ENCODE assay signal across 8 cellular contexts in genomic region chr2:24124003-24124585, GRCh38. TPM values are rescaled to one million over a fixed set of nuclear protein-coding genes. Genes with fewer than 3 reads are reported as not detected.
A peak's percentile ranks its signal among the peaks of the same experiment; 100 is the strongest.
DNase-seq lines count a peak whose midpoint lies in the region; ATAC-seq and TF ChIP-seq lines count a peak whose summit lies in the region.

No MANE protein-coding gene starts in this region.

- peak overlapping the region; percentile 82 to 95 for H3K4me3 ChIP-seq in Panc1 (ENCODE audit: low read depth in 2 of 2, low read length in 2 of 2)
- H3K4me3 ChIP-seq in neuronal stem cell (ENCODE audit: low read length in 2 of 2) = peak overlapping the region; percentile 34 to 97

- no peak overlapping the region for H2BK5ac ChIP-seq in neuronal stem cell (ENCODE audit: low read length)

- H4K91ac ChIP-seq in neuronal stem cell (ENCODE audit: low read depth, low read length, poor library complexity) = peak overlapping the region; percentile 56

- H3K14ac ChIP-seq in neuronal stem cell (ENCODE audit: low read length) = no peak overlapping the region

- intact Hi-C loops in Panc1 (cut with micrococcal nuclease; ENCODE audit: unreplicated experiment) = no loop called here

- no peak overlapping the region for H2BK120ac ChIP-seq in neuronal stem cell (ENCODE audit: low read depth, low read length)

- H3K27ac Mint-ChIP-seq in T-helper 1 cell treated with Interleukin-12 subunit alpha and Interleukin-12 subunit beta and Interleukin-4 antibody, amounts not matched to agents 30 μg/mL and 1 μg/mL, for 36 hours = peak overlapping the region; percentile 41
- no peak overlapping the region for H3K27ac Mint-ChIP-seq in endothelial cell (ENCODE audit: unreplicated experiment)

- H3K4me3 Mint-ChIP-seq in T-helper 1 cell treated with Interleukin-12 subunit alpha and Interleukin-12 subunit beta and Interleukin-4 antibody, amounts not matched to agents 30 μg/mL and 1 μg/mL, for 36 hours = peak overlapping the region; percentile 64
- H3K4me3 Mint-ChIP-seq in endothelial cell (ENCODE audit: unreplicated experiment) = peak overlapping the region; percentile 91

- BruUV-seq in Panc1 (replicated peaks; lab: Mats Ljungman, UMichigan) = no TSS peak

- no peaks in the 10 kb centered on the region for H3K27me3 Mint-ChIP-seq in T-helper 1 cell treated with Interleukin-12 subunit alpha and Interleukin-12 subunit beta and Interleukin-4 antibody, amounts not matched to agents 30 μg/mL and 1 μg/mL, for 36 hours (ENCODE audit: low read depth)
- H3K27me3 Mint-ChIP-seq in endothelial cell (ENCODE audit: unreplicated experiment) = peaks cover 2% of the 10 kb centered on the region

- no peaks in the 10 kb centered on the region for H3K27me3 ChIP-seq in Panc1 (ENCODE audit: control insufficient read depth, insufficient read depth, low read length)
- no peaks in the 10 kb centered on the region for H3K27me3 ChIP-seq in neuronal stem cell (ENCODE audit: control insufficient read depth in 3 of 3, insufficient read depth in 3 of 3, low read depth in 1 of 3, low read length in 3 of 3)

- H3K9me3 Mint-ChIP-seq in T-helper 1 cell treated with Interleukin-12 subunit alpha and Interleukin-12 subunit beta and Interleukin-4 antibody, amounts not matched to agents 30 μg/mL and 1 μg/mL, for 36 hours = no peaks in the 10 kb centered on the region
- H3K9me3 Mint-ChIP-seq in endothelial cell (ENCODE audit: unreplicated experiment) = no peaks in the 10 kb centered on the region

- no peaks in the 10 kb centered on the region for H3K36me3 ChIP-seq in Panc1 (ENCODE audit: control insufficient read depth, insufficient read depth, low read length)
- H3K36me3 ChIP-seq in neuronal stem cell (replicated peaks in 1 of 2; ENCODE audit: control insufficient read depth in 2 of 2, insufficient read depth in 2 of 2, low read length in 2 of 2) = no peaks in the 10 kb centered on the region

- H3K4me1 Mint-ChIP-seq in T-helper 1 cell treated with Interleukin-12 subunit alpha and Interleukin-12 subunit beta and Interleukin-4 antibody, amounts not matched to agents 30 μg/mL and 1 μg/mL, for 36 hours (ENCODE audit: low read depth) = peaks cover 14% of the 10 kb centered on the region
- H3K4me1 Mint-ChIP-seq in endothelial cell (ENCODE audit: unreplicated experiment) = peaks cover 7% of the 10 kb centered on the region

- peak overlapping the region; percentile 85 for H3K9ac ChIP-seq in neuronal stem cell (ENCODE audit: low read depth, low read length, poor library complexity)

- POLR2A ChIA-PET in Panc1 (lab: Charles Lee) = interaction anchor here (0.6 kb wide), 2 partner anchors 15 to 673 kb away, joined by 3 to 9 read pairs; no protein-coding TSS in a partner anchor

- H3K4me1 ChIP-seq in Panc1 (ENCODE audit: control insufficient read depth, insufficient read depth, low read length) = peaks cover 12% of the 10 kb centered on the region
- H3K4me1 ChIP-seq in neuronal stem cell (ENCODE audit: control insufficient read depth in 2 of 2, insufficient read depth in 1 of 2, low read depth in 1 of 2, low read length in 2 of 2) = peaks cover 0 to 1% of the 10 kb centered on the region in 2 donors

- WGBS in neuronal stem cell (ENCODE audit: extremely low coverage in 2 of 2, insufficient read length in 2 of 2, insufficient replicate concordance in 1 of 2), 2 donors = no CpG with 5 or more reads among the region's 7 CpGs

- no peak for DNase-seq in T-helper 1 cell
- DNase-seq in Panc1 (ENCODE audit: low read depth, low spot score) = no peak
- no peak for DNase-seq in endothelial cell (ENCODE audit: low spot score)
- DNase-seq in neuronal stem cell (ENCODE audit: low spot score) = no peak
- no peak for DNase-seq in activated CD4-positive, CD25-positive, alpha-beta regulatory T cell treated with anti-CD3 and anti-CD28 coated beads, Interleukin-2, amount 50 U/mL, for 72 hours
- no peak for DNase-seq in activated effector memory CD4-positive, alpha-beta T cell treated with Interleukin-2 at 50 U/mL for 16 hours

- H2BK12ac ChIP-seq in neuronal stem cell (ENCODE audit: low read length) = no peak overlapping the region

- peak overlapping the region; percentile 74 for H3K4me2 ChIP-seq in neuronal stem cell (ENCODE audit: insufficient read depth, low read length, poor library complexity, severe bottlenecking)

- H2AK5ac ChIP-seq in neuronal stem cell (ENCODE audit: low read depth, low read length) = no peak overlapping the region

- peak overlapping the region; percentile 30 for H3K23ac ChIP-seq in neuronal stem cell (ENCODE audit: low read depth, low read length, poor library complexity)

- CTCF ChIA-PET in Panc1 (lab: Charles Lee) = no interaction called here

- in situ Hi-C loops in Panc1 (cut with HindIII; ENCODE audit: low pct_unique_long_range_greater_than_20kb, low sequenced_read_pairs) = no loop called here

- peak overlapping the region; percentile 98 for H3K18ac ChIP-seq in neuronal stem cell (ENCODE audit: low read length)

- H3K9me3 ChIP-seq in Panc1 (ENCODE audit: control insufficient read depth, insufficient read depth, low read depth, low read length) (no peaks in the 10 kb centered on the region), neuronal stem cell (replicated peaks in 1 of 2; ENCODE audit: control insufficient read depth in 2 of 2, insufficient read depth in 1 of 2, low read depth in 1 of 2, low read length in 2 of 2) (no peaks in the 10 kb centered on the region)

- H3K79me1 ChIP-seq in neuronal stem cell (ENCODE audit: low read depth, low read length) = no peaks in the 10 kb centered on the region

- H3K36me3 Mint-ChIP-seq in T-helper 1 cell treated with Interleukin-12 subunit alpha and Interleukin-12 subunit beta and Interleukin-4 antibody, amounts not matched to agents 30 μg/mL and 1 μg/mL, for 36 hours (ENCODE audit: low read depth) = no peaks in the 10 kb centered on the region
- H3K36me3 Mint-ChIP-seq in endothelial cell (ENCODE audit: low read depth, unreplicated experiment) = no peaks in the 10 kb centered on the region

- no peak overlapping the region for H2BK15ac ChIP-seq in neuronal stem cell (ENCODE audit: low read length)

- peak overlapping the region; percentile 95 for H3K27ac ChIP-seq in Panc1 (ENCODE audit: low read length)
- H3K27ac ChIP-seq in neuronal stem cell (replicated peaks; ENCODE audit: low read length) = peak overlapping the region; percentile 23

- peak; percentile 1 for ATAC-seq in HG02870 (IDR thresholded peaks at IDR 0.05; ENCODE audit: unreplicated experiment)
- ATAC-seq in Panc1 = peak; percentile 24

- TF ChIP-seq CTCF in Panc1 (IDR thresholded peaks at IDR 0.05) (no peak), endothelial cell (IDR thresholded peaks at IDR 0.05; ENCODE audit: unreplicated experiment) (no peak)

- no peak overlapping the region for H3K4ac ChIP-seq in neuronal stem cell (ENCODE audit: low read length)

- H4K8ac ChIP-seq in neuronal stem cell (ENCODE audit: low read depth, low read length) = no peak overlapping the region

- H2AFZ ChIP-seq in neuronal stem cell (ENCODE audit: low read length) = peak overlapping the region; percentile 23

RNA-seq across cellular contexts. Expression of gene FAM228B, which starts 0.8 kb away (rescaled TPM):
- 23.0 TPM for total RNA-seq in Panc1 (2021; ENCODE audit: unreplicated experiment)
- polyA plus RNA-seq in Panc1 (2012; ENCODE audit: insufficient read length) = 8.6 TPM
- 21.3 TPM for total RNA-seq in endothelial cell (ENCODE audit: unreplicated experiment)
- polyA plus RNA-seq in neuronal stem cell (2013, experiment 1 of 2) = 16.9 TPM
- 16.3 TPM for polyA plus RNA-seq in neuronal stem cell (2013, experiment 2 of 2)

RNA-seq across cellular contexts. Expression of gene PFN4, which starts 1.0 kb away (rescaled TPM):
- total RNA-seq in Panc1 (2021; ENCODE audit: unreplicated experiment) = 1.3 TPM
- polyA plus RNA-seq in Panc1 (2012; ENCODE audit: insufficient read length) = 0.86 TPM
- 1.0 TPM for total RNA-seq in endothelial cell (ENCODE audit: unreplicated experiment)
- polyA plus RNA-seq in neuronal stem cell (2013, experiment 1 of 2) = 0.99 TPM
- polyA plus RNA-seq in neuronal stem cell (2013, experiment 2 of 2) = 1.1 TPM

RNA-seq across cellular contexts. Expression of gene TP53I3, which starts 39.5 kb away (rescaled TPM):
- total RNA-seq in Panc1 (2021; ENCODE audit: unreplicated experiment) (51.3 TPM), endothelial cell (ENCODE audit: unreplicated experiment) (81.5 TPM)
- 66.9 TPM for polyA plus RNA-seq in Panc1 (2012; ENCODE audit: insufficient read length)
- 14.8 TPM for polyA plus RNA-seq in neuronal stem cell (2013, experiment 1 of 2)
- 15.7 TPM for polyA plus RNA-seq in neuronal stem cell (2013, experiment 2 of 2)

RNA-seq across cellular contexts. Expression of gene SF3B6, which starts 48.0 kb away (rescaled TPM):
- total RNA-seq in Panc1 (2021; ENCODE audit: unreplicated experiment) = 129 TPM
- 100 TPM for polyA plus RNA-seq in Panc1 (2012; ENCODE audit: insufficient read length)
- total RNA-seq in endothelial cell (ENCODE audit: unreplicated experiment) = 67.5 TPM
- 237 TPM for polyA plus RNA-seq in neuronal stem cell (2013, experiment 1 of 2)
- 242 TPM for polyA plus RNA-seq in neuronal stem cell (2013, experiment 2 of 2)

RNA-seq across cellular contexts. Expression of gene FAM228A, which starts 50.8 kb away (rescaled TPM):
- total RNA-seq in Panc1 (2021; ENCODE audit: unreplicated experiment) (not detected), endothelial cell (ENCODE audit: unreplicated experiment) (not detected)
- not detected for polyA plus RNA-seq in Panc1 (2012; ENCODE audit: insufficient read length)
- polyA plus RNA-seq in neuronal stem cell (2013, experiment 1 of 2) = 1.0 TPM
- polyA plus RNA-seq in neuronal stem cell (2013, experiment 2 of 2) = 0.61 TPM
